In the genomic region with DNA sequence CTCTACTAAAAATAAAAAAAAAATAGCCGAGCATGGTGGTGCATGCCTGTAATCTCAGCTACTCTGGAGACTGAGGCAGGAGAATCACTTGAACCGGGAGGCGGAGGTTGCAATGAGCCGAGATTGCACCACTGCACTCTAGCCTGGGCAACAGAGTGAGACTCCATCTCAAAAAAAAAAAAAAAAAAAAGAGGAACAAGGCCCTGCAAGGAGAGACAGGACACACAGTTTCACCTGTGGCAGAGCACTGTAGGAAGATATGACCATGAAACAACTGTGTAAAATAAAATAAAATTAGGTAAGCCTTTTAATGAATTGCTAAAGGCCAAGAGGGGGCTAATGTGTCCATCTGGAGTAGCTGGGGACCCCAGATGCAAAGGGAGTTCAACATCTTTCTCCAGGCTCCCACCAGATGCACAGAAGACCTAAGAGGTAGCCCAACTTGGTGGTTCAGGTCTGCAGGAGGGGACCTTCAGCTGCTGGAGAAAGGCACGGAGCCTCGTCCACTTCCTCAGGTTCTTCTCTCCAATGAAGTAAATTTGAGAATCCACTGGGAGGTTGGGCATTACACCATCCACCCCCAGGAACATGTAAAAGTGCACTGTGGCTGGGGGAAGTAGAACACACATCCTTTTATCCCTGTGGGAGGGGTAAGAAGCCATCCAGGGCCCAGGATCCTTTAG, we compare ENCODE assay signal across 1 cellular context.
TF ChIP-seq lines count a peak whose summit lies in the region.

No MANE protein-coding gene starts in this region.

TF ChIP-seq in GM12878, 131 proteins besides CTCF, POLR2A, EP300 and RAD21:
- TF ChIP-seq, protein P1, sequence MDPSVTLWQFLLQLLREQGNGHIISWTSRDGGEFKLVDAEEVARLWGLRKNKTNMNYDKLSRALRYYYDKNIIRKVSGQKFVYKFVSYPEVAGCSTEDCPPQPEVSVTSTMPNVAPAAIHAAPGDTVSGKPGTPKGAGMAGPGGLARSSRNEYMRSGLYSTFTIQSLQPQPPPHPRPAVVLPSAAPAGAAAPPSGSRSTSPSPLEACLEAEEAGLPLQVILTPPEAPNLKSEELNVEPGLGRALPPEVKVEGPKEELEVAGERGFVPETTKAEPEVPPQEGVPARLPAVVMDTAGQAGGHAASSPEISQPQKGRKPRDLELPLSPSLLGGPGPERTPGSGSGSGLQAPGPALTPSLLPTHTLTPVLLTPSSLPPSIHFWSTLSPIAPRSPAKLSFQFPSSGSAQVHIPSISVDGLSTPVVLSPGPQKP (IDR thresholded peaks at IDR 0.05; ENCODE audit: low read depth, low read length): no peak
- TF ChIP-seq PAX8 (IDR thresholded peaks at IDR 0.05): no peak
- TF ChIP-seq, protein P2, sequence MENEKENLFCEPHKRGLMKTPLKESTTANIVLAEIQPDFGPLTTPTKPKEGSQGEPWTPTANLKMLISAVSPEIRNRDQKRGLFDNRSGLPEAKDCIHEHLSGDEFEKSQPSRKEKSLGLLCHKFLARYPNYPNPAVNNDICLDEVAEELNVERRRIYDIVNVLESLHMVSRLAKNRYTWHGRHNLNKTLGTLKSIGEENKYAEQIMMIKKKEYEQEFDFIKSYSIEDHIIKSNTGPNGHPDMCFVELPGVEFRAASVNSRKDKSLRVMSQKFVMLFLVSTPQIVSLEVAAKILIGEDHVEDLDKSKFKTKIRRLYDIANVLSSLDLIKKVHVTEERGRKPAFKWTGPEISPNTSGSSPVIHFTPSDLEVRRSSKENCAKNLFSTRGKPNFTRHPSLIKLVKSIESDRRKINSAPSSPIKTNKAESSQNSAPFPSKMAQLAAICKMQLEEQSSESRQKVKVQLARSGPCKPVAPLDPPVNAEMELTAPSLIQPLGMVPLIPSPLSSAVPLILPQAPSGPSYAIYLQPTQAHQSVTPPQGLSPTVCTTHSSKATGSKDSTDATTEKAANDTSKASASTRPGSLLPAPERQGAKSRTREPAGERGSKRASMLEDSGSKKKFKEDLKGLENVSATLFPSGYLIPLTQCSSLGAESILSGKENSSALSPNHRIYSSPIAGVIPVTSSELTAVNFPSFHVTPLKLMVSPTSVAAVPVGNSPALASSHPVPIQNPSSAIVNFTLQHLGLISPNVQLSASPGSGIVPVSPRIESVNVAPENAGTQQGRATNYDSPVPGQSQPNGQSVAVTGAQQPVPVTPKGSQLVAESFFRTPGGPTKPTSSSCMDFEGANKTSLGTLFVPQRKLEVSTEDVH (IDR thresholded peaks at IDR 0.05; ENCODE audit: low read depth, partially characterized antibody): no peak
- TF ChIP-seq, protein P3, sequence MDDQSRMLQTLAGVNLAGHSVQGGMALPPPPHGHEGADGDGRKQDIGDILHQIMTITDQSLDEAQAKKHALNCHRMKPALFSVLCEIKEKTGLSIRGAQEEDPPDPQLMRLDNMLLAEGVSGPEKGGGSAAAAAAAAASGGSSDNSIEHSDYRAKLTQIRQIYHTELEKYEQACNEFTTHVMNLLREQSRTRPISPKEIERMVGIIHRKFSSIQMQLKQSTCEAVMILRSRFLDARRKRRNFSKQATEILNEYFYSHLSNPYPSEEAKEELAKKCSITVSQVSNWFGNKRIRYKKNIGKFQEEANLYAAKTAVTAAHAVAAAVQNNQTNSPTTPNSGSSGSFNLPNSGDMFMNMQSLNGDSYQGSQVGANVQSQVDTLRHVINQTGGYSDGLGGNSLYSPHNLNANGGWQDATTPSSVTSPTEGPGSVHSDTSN (IDR thresholded peaks at IDR 0.05; ENCODE audit: insufficient replicate concordance, low read depth, low read length): no peak
- no peak for TF ChIP-seq ZZZ3 (IDR thresholded peaks at IDR 0.05; ENCODE audit: control insufficient read depth, insufficient read length, low read depth)
- TF ChIP-seq BMI1 (IDR thresholded peaks at IDR 0.05; ENCODE audit: borderline replicate concordance): no peak
- TF ChIP-seq, protein P4, sequence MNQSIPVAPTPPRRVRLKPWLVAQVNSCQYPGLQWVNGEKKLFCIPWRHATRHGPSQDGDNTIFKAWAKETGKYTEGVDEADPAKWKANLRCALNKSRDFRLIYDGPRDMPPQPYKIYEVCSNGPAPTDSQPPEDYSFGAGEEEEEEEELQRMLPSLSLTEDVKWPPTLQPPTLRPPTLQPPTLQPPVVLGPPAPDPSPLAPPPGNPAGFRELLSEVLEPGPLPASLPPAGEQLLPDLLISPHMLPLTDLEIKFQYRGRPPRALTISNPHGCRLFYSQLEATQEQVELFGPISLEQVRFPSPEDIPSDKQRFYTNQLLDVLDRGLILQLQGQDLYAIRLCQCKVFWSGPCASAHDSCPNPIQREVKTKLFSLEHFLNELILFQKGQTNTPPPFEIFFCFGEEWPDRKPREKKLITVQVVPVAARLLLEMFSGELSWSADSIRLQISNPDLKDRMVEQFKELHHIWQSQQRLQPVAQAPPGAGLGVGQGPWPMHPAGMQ (IDR thresholded peaks at IDR 0.05; ENCODE audit: borderline replicate concordance): no peak
- no peak for TF ChIP-seq SMARCA5 (IDR thresholded peaks at IDR 0.05)
- TF ChIP-seq ZNF384 (IDR thresholded peaks at IDR 0.05; ENCODE audit: borderline replicate concordance, low read depth, low read length): no peak
- TF ChIP-seq NR2C2 (IDR thresholded peaks at IDR 0.05; ENCODE audit: borderline replicate concordance, control insufficient read depth, insufficient read length, low read depth): no peak
- TF ChIP-seq SP1 (IDR thresholded peaks at IDR 0.05; ENCODE audit: low read depth, low read length): no peak
- TF ChIP-seq, protein P5, sequence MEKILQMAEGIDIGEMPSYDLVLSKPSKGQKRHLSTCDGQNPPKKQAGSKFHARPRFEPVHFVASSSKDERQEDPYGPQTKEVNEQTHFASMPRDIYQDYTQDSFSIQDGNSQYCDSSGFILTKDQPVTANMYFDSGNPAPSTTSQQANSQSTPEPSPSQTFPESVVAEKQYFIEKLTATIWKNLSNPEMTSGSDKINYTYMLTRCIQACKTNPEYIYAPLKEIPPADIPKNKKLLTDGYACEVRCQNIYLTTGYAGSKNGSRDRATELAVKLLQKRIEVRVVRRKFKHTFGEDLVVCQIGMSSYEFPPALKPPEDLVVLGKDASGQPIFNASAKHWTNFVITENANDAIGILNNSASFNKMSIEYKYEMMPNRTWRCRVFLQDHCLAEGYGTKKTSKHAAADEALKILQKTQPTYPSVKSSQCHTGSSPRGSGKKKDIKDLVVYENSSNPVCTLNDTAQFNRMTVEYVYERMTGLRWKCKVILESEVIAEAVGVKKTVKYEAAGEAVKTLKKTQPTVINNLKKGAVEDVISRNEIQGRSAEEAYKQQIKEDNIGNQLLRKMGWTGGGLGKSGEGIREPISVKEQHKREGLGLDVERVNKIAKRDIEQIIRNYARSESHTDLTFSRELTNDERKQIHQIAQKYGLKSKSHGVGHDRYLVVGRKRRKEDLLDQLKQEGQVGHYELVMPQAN (conservative IDR thresholded peaks at IDR 0.05): no peak
- TF ChIP-seq MEF2A (IDR thresholded peaks at IDR 0.05; ENCODE audit: insufficient read depth, low read depth, low read length): no peak
- TF ChIP-seq, protein P6, sequence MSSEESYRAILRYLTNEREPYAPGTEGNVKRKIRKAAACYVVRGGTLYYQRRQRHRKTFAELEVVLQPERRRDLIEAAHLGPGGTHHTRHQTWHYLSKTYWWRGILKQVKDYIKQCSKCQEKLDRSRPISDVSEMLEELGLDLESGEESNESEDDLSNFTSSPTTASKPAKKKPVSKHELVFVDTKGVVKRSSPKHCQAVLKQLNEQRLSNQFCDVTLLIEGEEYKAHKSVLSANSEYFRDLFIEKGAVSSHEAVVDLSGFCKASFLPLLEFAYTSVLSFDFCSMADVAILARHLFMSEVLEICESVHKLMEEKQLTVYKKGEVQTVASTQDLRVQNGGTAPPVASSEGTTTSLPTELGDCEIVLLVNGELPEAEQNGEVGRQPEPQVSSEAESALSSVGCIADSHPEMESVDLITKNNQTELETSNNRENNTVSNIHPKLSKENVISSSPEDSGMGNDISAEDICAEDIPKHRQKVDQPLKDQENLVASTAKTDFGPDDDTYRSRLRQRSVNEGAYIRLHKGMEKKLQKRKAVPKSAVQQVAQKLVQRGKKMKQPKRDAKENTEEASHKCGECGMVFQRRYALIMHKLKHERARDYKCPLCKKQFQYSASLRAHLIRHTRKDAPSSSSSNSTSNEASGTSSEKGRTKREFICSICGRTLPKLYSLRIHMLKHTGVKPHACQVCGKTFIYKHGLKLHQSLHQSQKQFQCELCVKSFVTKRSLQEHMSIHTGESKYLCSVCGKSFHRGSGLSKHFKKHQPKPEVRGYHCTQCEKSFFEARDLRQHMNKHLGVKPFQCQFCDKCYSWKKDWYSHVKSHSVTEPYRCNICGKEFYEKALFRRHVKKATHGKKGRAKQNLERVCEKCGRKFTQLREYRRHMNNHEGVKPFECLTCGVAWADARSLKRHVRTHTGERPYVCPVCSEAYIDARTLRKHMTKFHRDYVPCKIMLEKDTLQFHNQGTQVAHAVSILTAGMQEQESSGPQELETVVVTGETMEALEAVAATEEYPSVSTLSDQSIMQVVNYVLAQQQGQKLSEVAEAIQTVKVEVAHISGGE (CRISPR knock-in tag; IDR thresholded peaks at IDR 0.05): no peak
